Comparison of ENCODE assay signal across 8 cellular contexts in genomic region chr7:148527717-148528168, GRCh38.
DNase-seq lines count a peak whose midpoint lies in the region; ATAC-seq and TF ChIP-seq lines count a peak whose summit lies in the region.

No MANE protein-coding gene starts in this region.

- H3K4me1 Mint-ChIP-seq in GM23338, result peaks cover 10% of the 10 kb centered on the region

- H3K4me2 ChIP-seq in GM23338 (no peak overlapping the region), KMS-11 (no peak overlapping the region)

- no peaks in the 10 kb centered on the region for H3K27me3 ChIP-seq in GM23338 (ENCODE audit: insufficient read depth)
- no peaks in the 10 kb centered on the region for H3K27me3 ChIP-seq in KMS-11 (ENCODE audit: insufficient read depth, low read depth)
- H3K27me3 ChIP-seq in SJSA1 (replicated peaks), result peaks cover 20% of the 10 kb centered on the region
- H3K27me3 ChIP-seq in right atrium auricular region, result no peaks in the 10 kb centered on the region

- H3K9me2 ChIP-seq in GM23338 (ENCODE audit: insufficient read depth), result no peaks in the 10 kb centered on the region

- peaks cover 3% of the 10 kb centered on the region; the same call in 1 of the 3 replicates for H3K36me3 Mint-ChIP-seq in GM23338 (ENCODE audit: low read depth)

- H3K27ac ChIP-seq in GM23338 (ENCODE audit: low read depth) (no peak overlapping the region), KMS-11 (no peak overlapping the region), SJSA1 (no peak overlapping the region), right atrium auricular region (no peak overlapping the region)

- no peaks in the 10 kb centered on the region for H3K27me3 Mint-ChIP-seq in GM23338 (ENCODE audit: insufficient read depth, low read depth, poor library complexity)

- H3K4me3 ChIP-seq in GM12865 (ENCODE audit: low read depth, low read length) (no peak overlapping the region), GM23338 (no peak overlapping the region), KMS-11 (IDR thresholded peaks at IDR 0.05; ENCODE audit: insufficient read depth, low read depth, low read length) (no peak overlapping the region), SJSA1 (no peak overlapping the region), right atrium auricular region (no peak overlapping the region)

- H3K79me2 ChIP-seq in GM23338 (replicated peaks; ENCODE audit: insufficient read depth), result no peaks in the 10 kb centered on the region
- H3K79me2 ChIP-seq in KMS-11 (ENCODE audit: insufficient read depth, low read depth), result no peaks in the 10 kb centered on the region

- H3K4me1 ChIP-seq in GM23338 (ENCODE audit: insufficient read depth), result peaks cover 10% of the 10 kb centered on the region
- H3K4me1 ChIP-seq in KMS-11 (ENCODE audit: low read depth, poor library complexity, severe bottlenecking), result peaks cover 9% of the 10 kb centered on the region
- H3K4me1 ChIP-seq in SJSA1 (replicated peaks), result no peaks in the 10 kb centered on the region
- no peaks in the 10 kb centered on the region for H3K4me1 ChIP-seq in right atrium auricular region

- H3K9me3 Mint-ChIP-seq in GM23338, result peaks cover 5% of the 10 kb centered on the region; the same call in 2 of the 3 replicates

- H2AFZ ChIP-seq in GM23338 (no peak overlapping the region), KMS-11 (ENCODE audit: low read depth) (no peak overlapping the region)

- H3F3A ChIP-seq in GM23338 (replicated peaks; ENCODE audit: low read depth), result no peaks in the 10 kb centered on the region; the same call in 1 of the 2 replicates

- H4K20me1 ChIP-seq in GM23338 (replicated peaks; ENCODE audit: insufficient read depth) (no peaks in the 10 kb centered on the region), KMS-11 (ENCODE audit: insufficient read depth) (no peaks in the 10 kb centered on the region)

- H3K27ac Mint-ChIP-seq in GM23338, result peak overlapping the region; percentile 35; the same call in 1 of the 2 replicates

- DNase-seq in GM12865 (ENCODE audit: low read depth) (peak; percentile 95), GM23338 (ENCODE audit: low spot score) (peak; percentile 99), SJSA1 (ENCODE audit: low read depth in 1 of 2, low spot score in 2 of 2) (peak; percentile 37 to 83), right atrium auricular region (ENCODE audit: low spot score) (peak; percentile 72), OCI-M2 (lab: John Stamatoyannopoulos, UW; ENCODE audit: unreplicated experiment) (no peak)
- DNase-seq in activated naive CD4-positive, alpha-beta T cell (lab: John Stamatoyannopoulos, UW), result peak; percentile 28 to 67 (median 60)
- peak; percentile 69 to 92 for DNase-seq in stimulated activated CD4-positive, alpha-beta T cell treated with anti-CD3 and anti-CD28 coated beads, Interleukin-12 subunit alpha, Interleukin-12 subunit beta, amount 100 ng/mL, for 24 hours (ENCODE audit: low read depth in 2 of 2)

- H3K4me3 Mint-ChIP-seq in GM23338, result no peak overlapping the region

- H3K9me3 ChIP-seq in SJSA1 (replicated peaks), result no peaks in the 10 kb centered on the region
- no peaks in the 10 kb centered on the region for H3K9me3 ChIP-seq in right atrium auricular region

- ATAC-seq in GM23338, result peak; percentile 97

- H3K36me3 ChIP-seq in GM23338 (ENCODE audit: insufficient read depth) (no peaks in the 10 kb centered on the region), KMS-11 (ENCODE audit: insufficient read depth) (no peaks in the 10 kb centered on the region), SJSA1 (no peaks in the 10 kb centered on the region), right atrium auricular region (no peaks in the 10 kb centered on the region)

- no peak overlapping the region for H3K9ac ChIP-seq in KMS-11

- TF ChIP-seq CTCF in GM12865 (IDR thresholded peaks at IDR 0.05; ENCODE audit: insufficient read depth, low read depth, low read length, missing control alignments) (peak; percentile 89), GM23338 (conservative IDR thresholded peaks at IDR 0.05; ENCODE audit: low read depth in 2 of 2) (peak; percentile 84 to 94), KMS-11 (conservative IDR thresholded peaks at IDR 0.05; ENCODE audit: low read depth, low read length) (peak; percentile 88), right atrium auricular region (IDR thresholded peaks at IDR 0.05) (peak in 1 of 2 donors; percentile 63)

TF ChIP-seq in GM23338, 12 proteins besides CTCF, POLR2A, EP300 and RAD21:
- TF ChIP-seq ZNF462 (CRISPR knock-in tag; IDR thresholded peaks at IDR 0.05), result no peak
- TF ChIP-seq ZNF114 (CRISPR knock-in tag; IDR thresholded peaks at IDR 0.05), result no peak
- TF ChIP-seq JUNB (IDR thresholded peaks at IDR 0.05; ENCODE audit: unreplicated experiment), result no peak
- TF ChIP-seq EZH2 (IDR thresholded peaks at IDR 0.05; ENCODE audit: low read depth, unreplicated experiment), result no peak
